ENCODE assay signal across 8 cellular contexts in the genomic region with DNA sequence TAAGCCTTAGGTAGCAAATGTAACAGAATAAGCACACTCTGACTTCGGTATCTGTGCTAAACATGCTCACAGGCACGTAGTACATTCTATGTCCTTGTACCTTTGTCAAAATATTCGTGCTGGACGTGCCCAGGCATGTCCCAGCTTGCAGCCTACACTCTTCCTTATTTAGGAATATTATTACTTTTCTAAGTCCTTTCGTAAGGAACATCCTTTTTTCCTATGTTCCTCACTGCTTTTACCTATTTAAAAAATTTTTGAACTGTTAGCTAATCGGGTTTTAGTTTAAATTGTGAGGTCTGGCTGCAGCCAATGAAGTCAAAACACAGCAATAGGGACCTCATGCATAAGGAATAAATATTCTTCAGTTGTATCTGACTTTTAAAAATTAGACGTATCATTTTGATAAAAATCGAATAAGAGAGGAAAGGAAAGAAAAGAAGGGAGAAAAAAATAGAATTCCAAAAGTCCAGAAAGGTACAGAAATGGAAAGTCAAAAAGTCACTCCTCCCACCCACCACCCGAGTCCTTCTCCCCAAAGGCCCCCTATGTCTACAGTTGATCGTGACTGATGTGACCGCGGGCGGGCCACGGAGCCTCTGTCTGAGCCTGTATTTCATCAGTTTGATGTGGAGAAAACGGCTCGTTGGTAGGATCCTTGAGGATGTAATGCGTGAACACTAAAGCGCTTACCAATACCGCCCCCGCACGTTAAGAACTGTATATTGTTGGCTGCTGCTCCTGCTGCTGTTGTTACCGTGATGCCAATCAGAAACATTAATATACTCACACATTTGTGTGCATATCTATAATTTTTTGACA. TPM values are rescaled to one million over a fixed set of nuclear protein-coding genes. Genes with fewer than 3 reads are reported as not detected.
DNase-seq lines count a peak whose midpoint lies in the region; ATAC-seq and TF ChIP-seq lines count a peak whose summit lies in the region.

No MANE protein-coding gene starts in this region.

- no peak overlapping the region for H3K4me3 Mint-ChIP-seq in activated CD8-positive, alpha-beta T cell treated with anti-CD3 and anti-CD28 coated beads, Interleukin-2, amount 10 ng/mL, durations not matched to agents 7 days and 5 days
- H3K4me3 Mint-ChIP-seq in neural progenitor cell, result no peak overlapping the region

- no peaks in the 10 kb centered on the region for H3K9me3 Mint-ChIP-seq in activated CD8-positive, alpha-beta T cell treated with anti-CD3 and anti-CD28 coated beads, Interleukin-2, amount 10 ng/mL, durations not matched to agents 7 days and 5 days (ENCODE audit: insufficient read depth)
- no peaks in the 10 kb centered on the region for H3K9me3 Mint-ChIP-seq in neural progenitor cell

- H3F3A ChIP-seq in neural progenitor cell (ENCODE audit: low read depth), result peaks cover 34% of the 10 kb centered on the region

- H3K9me3 ChIP-seq in BLaER1 treated with 17β-estradiol and CSF1 and Interleukin-3, amounts not matched to agents 10 nM and 100 nM (replicated peaks in 1 of 11), result no peaks in the 10 kb centered on the region
- H3K9me3 ChIP-seq in fibroblast of lung (ENCODE audit: control insufficient read depth, insufficient read depth, low read depth, low read length), result no peaks in the 10 kb centered on the region
- H3K9me3 ChIP-seq in neural progenitor cell (ENCODE audit: low read depth), result no peaks in the 10 kb centered on the region

- POLR2A ChIA-PET in activated CD8-positive, alpha-beta T cell treated with anti-CD3 and anti-CD28 coated beads, Interleukin-2, amount 10 ng/mL, durations not matched to agents 7 days and 5 days (lab: Charles Lee), result interaction anchor here (0.6 to 5.7 kb wide), 7 partner anchors 11 to 50 kb away, joined by 3 to 134 read pairs (median 12); a partner anchor contains a TSS

- peak overlapping the region; percentile 72 to 97 (median 86) for H3K4me2 ChIP-seq in BLaER1 treated with 17β-estradiol and CSF1 and Interleukin-3, amounts not matched to agents 10 nM and 100 nM
- H3K4me2 ChIP-seq in fibroblast of lung (ENCODE audit: extremely low read depth, insufficient read depth, low read length) (peak overlapping the region; percentile 88), neural progenitor cell (peak overlapping the region; percentile 78)

- no peaks in the 10 kb centered on the region for H3K79me2 ChIP-seq in fibroblast of lung (ENCODE audit: control insufficient read depth, insufficient read depth, low read length)
- H3K79me2 ChIP-seq in neural progenitor cell (ENCODE audit: low read depth), result no peaks in the 10 kb centered on the region

- H3K4me3 ChIP-seq in BLaER1 treated with 17β-estradiol and CSF1 and Interleukin-3, amounts not matched to agents 10 nM and 100 nM, result peak overlapping the region; percentile 48 to 69 (median 58)
- peak overlapping the region; percentile 46 to 60 (median 54) for H3K4me3 ChIP-seq in fibroblast of lung (replicated peaks in 1 of 4; ENCODE audit: control extremely low read depth in 1 of 4, insufficient read depth in 1 of 4, low read depth in 3 of 4, low read length in 4 of 4)
- H3K4me3 ChIP-seq in neural progenitor cell, result peak overlapping the region; percentile 74

- peaks cover 41 to 64% (median 51%) of the 10 kb centered on the region in 10 experiments for H3K4me1 ChIP-seq in BLaER1 treated with 17β-estradiol and CSF1 and Interleukin-3, amounts not matched to agents 10 nM and 100 nM
- H3K4me1 ChIP-seq in fibroblast of lung (ENCODE audit: control insufficient read depth, extremely low read depth, insufficient read depth, low read length) (peaks cover 9% of the 10 kb centered on the region), neural progenitor cell (peaks cover 12% of the 10 kb centered on the region)

- peaks cover 0 to 10% (median 0%) of the 10 kb centered on the region in 11 experiments; a peak in 3 of 22 replicates for H4K20me1 ChIP-seq in BLaER1 treated with 17β-estradiol and CSF1 and Interleukin-3, amounts not matched to agents 10 nM and 100 nM
- no peaks in the 10 kb centered on the region for H4K20me1 ChIP-seq in fibroblast of lung (ENCODE audit: control insufficient read depth, extremely low read depth, insufficient read depth, low read length)
- no peaks in the 10 kb centered on the region for H4K20me1 ChIP-seq in neural progenitor cell (ENCODE audit: low read depth)

- peak overlapping the region; percentile 55 to 90 (median 83) for H3K27ac ChIP-seq in BLaER1 treated with 17β-estradiol and CSF1 and Interleukin-3, amounts not matched to agents 10 nM and 100 nM
- H3K27ac ChIP-seq in fibroblast of lung (ENCODE audit: insufficient read depth, low read length) (peak overlapping the region; percentile 83), neural progenitor cell (no peak overlapping the region)

- H3K9ac ChIP-seq in BLaER1 treated with 17β-estradiol and CSF1 and Interleukin-3, amounts not matched to agents 10 nM and 100 nM, result peak overlapping the region; percentile 69 to 85 (median 76)
- H3K9ac ChIP-seq in fibroblast of lung (ENCODE audit: insufficient read depth, low read length) (peak overlapping the region; percentile 48), neural progenitor cell (no peak overlapping the region)

- DNase-seq in activated CD8-positive, alpha-beta T cell treated with anti-CD3 and anti-CD28 coated beads, Interleukin-2, amount 10 ng/mL, durations not matched to agents 7 days and 5 days, result peak; percentile 79
- peak; percentile 86 to 93 for DNase-seq in fibroblast of lung (ENCODE audit: low read depth in 2 of 2)
- DNase-seq in neural progenitor cell (ENCODE audit: low spot score), result peak; percentile 80
- DNase-seq in iPS-NIHi7 (ENCODE audit: extremely low spot score), result no peak
- DNase-seq in epidermal melanocyte (ENCODE audit: insufficient read length, low spot score), result no peak

- ATAC-seq in GM19463 (IDR thresholded peaks at IDR 0.05; ENCODE audit: unreplicated experiment), result peak; percentile 24
- peak; percentile 20 for ATAC-seq in HG03565 (IDR thresholded peaks at IDR 0.05; ENCODE audit: unreplicated experiment)
- ATAC-seq in activated CD8-positive, alpha-beta T cell treated with anti-CD3 and anti-CD28 coated beads, Interleukin-2, amount 10 ng/mL, durations not matched to agents 7 days and 5 days, result peak; percentile 47

- peak; percentile 26 to 54 for TF ChIP-seq CTCF in fibroblast of lung (conservative IDR thresholded peaks at IDR 0.05 in 1 of 2, IDR thresholded peaks at IDR 0.05 in 1 of 2; ENCODE audit: low read depth in 1 of 2, low read length in 2 of 2)
- TF ChIP-seq CTCF in neural progenitor cell (IDR thresholded peaks at IDR 0.05), result peak; percentile 51

- H3K27me3 ChIP-seq in BLaER1 treated with 17β-estradiol and CSF1 and Interleukin-3, amounts not matched to agents 10 nM and 100 nM, result no peaks in the 10 kb centered on the region
- H3K27me3 ChIP-seq in fibroblast of lung (ENCODE audit: control insufficient read depth, insufficient read depth, low read length) (no peaks in the 10 kb centered on the region), neural progenitor cell (no peaks in the 10 kb centered on the region)

- no peak overlapping the region for H2AFZ ChIP-seq in fibroblast of lung (ENCODE audit: low read length)
- H2AFZ ChIP-seq in neural progenitor cell (replicated peaks), result peak overlapping the region; percentile 3

- no peaks in the 10 kb centered on the region for H3K27me3 Mint-ChIP-seq in activated CD8-positive, alpha-beta T cell treated with anti-CD3 and anti-CD28 coated beads, Interleukin-2, amount 10 ng/mL, durations not matched to agents 7 days and 5 days (ENCODE audit: low read depth)
- H3K27me3 Mint-ChIP-seq in neural progenitor cell (ENCODE audit: insufficient read depth, low read depth), result peaks cover 6% of the 10 kb centered on the region

- peaks cover 14% of the 10 kb centered on the region for H3K36me3 Mint-ChIP-seq in activated CD8-positive, alpha-beta T cell treated with anti-CD3 and anti-CD28 coated beads, Interleukin-2, amount 10 ng/mL, durations not matched to agents 7 days and 5 days (ENCODE audit: low read depth)
- peaks cover 2% of the 10 kb centered on the region for H3K36me3 Mint-ChIP-seq in neural progenitor cell

- H3K36me3 ChIP-seq in BLaER1 treated with 17β-estradiol and CSF1 and Interleukin-3, amounts not matched to agents 10 nM and 100 nM, result peaks cover 5 to 21% (median 11%) of the 10 kb centered on the region in 11 experiments; a peak in 15 of 22 replicates
- H3K36me3 ChIP-seq in fibroblast of lung (ENCODE audit: control insufficient read depth, insufficient read depth, low read length) (peaks cover 2% of the 10 kb centered on the region), neural progenitor cell (no peaks in the 10 kb centered on the region)

- no peak overlapping the region for H3K27ac Mint-ChIP-seq in activated CD8-positive, alpha-beta T cell treated with anti-CD3 and anti-CD28 coated beads, Interleukin-2, amount 10 ng/mL, durations not matched to agents 7 days and 5 days
- peak overlapping the region; percentile 51 for H3K27ac Mint-ChIP-seq in neural progenitor cell

- H3K4me1 Mint-ChIP-seq in activated CD8-positive, alpha-beta T cell treated with anti-CD3 and anti-CD28 coated beads, Interleukin-2, amount 10 ng/mL, durations not matched to agents 7 days and 5 days (ENCODE audit: low read depth), result peaks cover 24% of the 10 kb centered on the region
- peaks cover 10% of the 10 kb centered on the region for H3K4me1 Mint-ChIP-seq in neural progenitor cell

- CTCF ChIA-PET in activated CD8-positive, alpha-beta T cell treated with anti-CD3 and anti-CD28 coated beads, Interleukin-2, amount 10 ng/mL, durations not matched to agents 7 days and 5 days (lab: Charles Lee), result interaction anchor here (1.4 to 12.6 kb wide), 4 partner anchors 18 to 55 kb away, joined by 10 to 391 read pairs (median 110); a partner anchor contains a TSS

RNA-seq across cellular contexts. Expression of a gene that starts 24.4 kb away (rescaled TPM):
- total RNA-seq in activated CD8-positive, alpha-beta T cell treated with anti-CD3 and anti-CD28 coated beads, Interleukin-2, amount 10 ng/mL, durations not matched to agents 7 days and 5 days, result 100 to 1,000 TPM; 974 to 998 TPM
- 1,743 and 2,362 TPM in 2 replicates for total RNA-seq in fibroblast of lung
- polyA plus RNA-seq in fibroblast of lung, result 2,019 and 3,087 TPM in 2 replicates
- 1,272 and 1,540 TPM in 2 replicates for polyA plus RNA-seq in fibroblast of lung (2012)
- polyA minus RNA-seq in fibroblast of lung (ENCODE audit: low replicate concordance), result 2,337 and 2,675 TPM in 2 replicates
- total RNA-seq in neural progenitor cell (ENCODE audit: low replicate concordance), result 857 and 897 TPM in 2 replicates

RNA-seq across cellular contexts. Expression of a gene that starts 50.1 kb away (rescaled TPM):
- 10 to 100 TPM; 33.3 to 34.6 TPM for total RNA-seq in activated CD8-positive, alpha-beta T cell treated with anti-CD3 and anti-CD28 coated beads, Interleukin-2, amount 10 ng/mL, durations not matched to agents 7 days and 5 days
- total RNA-seq in fibroblast of lung (10.4 and 11.6 TPM in 2 replicates), neural progenitor cell (ENCODE audit: low replicate concordance) (5.4 and 12.2 TPM in 2 replicates)
- 5.4 and 8.4 TPM in 2 replicates for polyA plus RNA-seq in fibroblast of lung
- polyA plus RNA-seq in fibroblast of lung (2012), result 9.5 and 14.3 TPM in 2 replicates
- 13.6 and 46.1 TPM in 2 replicates for polyA minus RNA-seq in fibroblast of lung (ENCODE audit: low replicate concordance)

RNA-seq across cellular contexts. Expression of a gene that starts 54.6 kb away (rescaled TPM):
- 10 to 100 TPM; 26.5 to 27.0 TPM for total RNA-seq in activated CD8-positive, alpha-beta T cell treated with anti-CD3 and anti-CD28 coated beads, Interleukin-2, amount 10 ng/mL, durations not matched to agents 7 days and 5 days
- total RNA-seq in fibroblast of lung (2.5 and 2.6 TPM in 2 replicates), neural progenitor cell (ENCODE audit: low replicate concordance) (2.5 TPM in 2 replicates)
- 2.3 and 4.9 TPM in 2 replicates for polyA plus RNA-seq in fibroblast of lung
- 1.9 and 4.1 TPM in 2 replicates for polyA plus RNA-seq in fibroblast of lung (2012)
- 1.3 and 5.2 TPM in 2 replicates for polyA minus RNA-seq in fibroblast of lung (ENCODE audit: low replicate concordance)

Comparison
In these comparisons a context has a peak if more than half of its experiments do, and no peak if none do; other contexts are left out.
1. DNase-seq: peak in activated CD8-positive, alpha-beta T cell treated with anti-CD3 and anti-CD28 coated beads, Interleukin-2, amount 10 ng/mL, durations not matched to agents 7 days and 5 days (single experiment), fibroblast of lung (2 of 2) and neural progenitor cell (single experiment); none in iPS-NIHi7 (single experiment) and epidermal melanocyte (single experiment).
2. Peak in every context shown above with its lines, with median percentiles within 50 percentile points of each other: H3K4me2 ChIP-seq, H3K4me3 ChIP-seq and ATAC-seq.